8 cellular contexts compared by ENCODE assay signal in genomic region chr12:50050410-50051280, GRCh38. TPM values are rescaled to one million over a fixed set of nuclear protein-coding genes. Genes with fewer than 3 reads are reported as not detected.
DNase-seq lines count a peak whose midpoint lies in the region; TF ChIP-seq lines count a peak whose summit lies in the region.

No MANE protein-coding gene starts in this region.

- TF ChIP-seq CTCF in BE2C (IDR thresholded peaks at IDR 0.05; ENCODE audit: low read depth, low read length), result no peak
- no peak for TF ChIP-seq CTCF in esophagus muscularis mucosa (IDR thresholded peaks at IDR 0.05)
- TF ChIP-seq CTCF in nephron progenitor cell (IDR thresholded peaks at IDR 0.05), result no peak

- H3K36me3 ChIP-seq in BE2C (no peaks in the 10 kb centered on the region), esophagus muscularis mucosa (no peaks in the 10 kb centered on the region)

- H3K4me1 ChIP-seq in BE2C (peaks cover 3% of the 10 kb centered on the region; the same call in 1 of the 2 replicates), esophagus muscularis mucosa (peaks cover 5 to 17% (median 15%) of the 10 kb centered on the region in 4 donors)

- peak overlapping the region in 3 of 4 donors; percentile 14 to 34 (median 22) for H3K27ac ChIP-seq in esophagus muscularis mucosa (replicated peaks in 1 of 4)

- H3K9me3 ChIP-seq in BE2C, result no peaks in the 10 kb centered on the region
- no peaks in the 10 kb centered on the region for H3K9me3 ChIP-seq in esophagus muscularis mucosa

- H3K36me3 Mint-ChIP-seq in nephron progenitor cell (ENCODE audit: low read depth), result no peaks in the 10 kb centered on the region
- no peaks in the 10 kb centered on the region for H3K36me3 Mint-ChIP-seq in activated T-cell treated with anti-CD3 and anti-CD28 coated beads, Interleukin-2, amount 50 U/mL, for 24 hours (ENCODE audit: low read depth)

- no peak for TF ChIP-seq POLR2A in esophagus muscularis mucosa (IDR thresholded peaks at IDR 0.05; ENCODE audit: low read depth)

- H3K27me3 ChIP-seq in BE2C (no peaks in the 10 kb centered on the region), esophagus muscularis mucosa (peaks cover 0 to 31% (median 0%) of the 10 kb centered on the region in 4 donors)

- WGBS in esophagus muscularis mucosa, result 16% methylated on average over 31 of the region's 40 CpGs

- H3K4me1 Mint-ChIP-seq in nephron progenitor cell, result peaks cover 18% of the 10 kb centered on the region
- peaks cover 4% of the 10 kb centered on the region for H3K4me1 Mint-ChIP-seq in activated T-cell treated with anti-CD3 and anti-CD28 coated beads, Interleukin-2, amount 50 U/mL, for 24 hours (ENCODE audit: low read depth)

- H3K9me3 Mint-ChIP-seq in nephron progenitor cell, result no peaks in the 10 kb centered on the region
- no peaks in the 10 kb centered on the region for H3K9me3 Mint-ChIP-seq in activated T-cell treated with anti-CD3 and anti-CD28 coated beads, Interleukin-2, amount 50 U/mL, for 24 hours

- TF ChIP-seq EP300 in esophagus muscularis mucosa (IDR thresholded peaks at IDR 0.05), result no peak

- peak overlapping the region; percentile 10; the same call in 1 of the 2 replicates for H3K4me3 ChIP-seq in BE2C (ENCODE audit: low read depth, low read length)
- H3K4me3 ChIP-seq in esophagus muscularis mucosa, result peak overlapping the region; percentile 40 to 51 (median 42)

- intact Hi-C loops in esophagus muscularis mucosa (cut with DNase I), result no loop called here

- peaks cover 35% of the 10 kb centered on the region for H3K27me3 Mint-ChIP-seq in nephron progenitor cell (ENCODE audit: low read depth, poor library complexity)
- H3K27me3 Mint-ChIP-seq in activated T-cell treated with anti-CD3 and anti-CD28 coated beads, Interleukin-2, amount 50 U/mL, for 24 hours, result peaks cover 52% of the 10 kb centered on the region

- H3K4me3 Mint-ChIP-seq in nephron progenitor cell, result peak overlapping the region; percentile 67
- H3K4me3 Mint-ChIP-seq in activated T-cell treated with anti-CD3 and anti-CD28 coated beads, Interleukin-2, amount 50 U/mL, for 24 hours, result no peak overlapping the region

- no peak overlapping the region for H3K27ac Mint-ChIP-seq in nephron progenitor cell
- H3K27ac Mint-ChIP-seq in activated T-cell treated with anti-CD3 and anti-CD28 coated beads, Interleukin-2, amount 50 U/mL, for 24 hours, result no peak overlapping the region

- DNase-seq in BE2C (peak; percentile 42), NCI-H526 (lab: John Stamatoyannopoulos, UW) (peak; percentile 39 to 77), esophagus muscularis mucosa (ENCODE audit: extremely low spot score) (peak; percentile 95), nephron progenitor cell (peak; percentile 49), NCI-H2081 (lab: John Stamatoyannopoulos, UW) (no peak), T-helper 2 cell (no peak)
- DNase-seq in activated T-cell treated with anti-CD3 and anti-CD28 coated beads, Interleukin-2, amount 50 U/mL, for 48 hours, result no peak
- no peak for DNase-seq in activated T-cell treated with anti-CD3 and anti-CD28 coated beads, Interleukin-2, amount 50 U/mL, for 24 hours

RNA-seq across cellular contexts. Expression of gene ASIC1, which starts 6.8 kb away (rescaled TPM):
- 60.5 TPM for polyA plus RNA-seq in BE2C (2012; ENCODE audit: insufficient read depth, insufficient read length, low read depth)
- 1 to 10 TPM in 3 of 4 donors, under 1 TPM in 1; 0.66 to 5.6 (median 2.9) TPM for total RNA-seq in esophagus muscularis mucosa

RNA-seq across cellular contexts. Expression of gene RACGAP1, which starts 25.4 kb away (rescaled TPM):
- 55.2 TPM for polyA plus RNA-seq in BE2C (2012; ENCODE audit: insufficient read depth, insufficient read length, low read depth)
- 10 to 100 TPM; 10.5 to 13.3 (median 11.4) TPM for total RNA-seq in esophagus muscularis mucosa

RNA-seq across cellular contexts. Expression of gene SMARCD1, which starts 34.5 kb away (rescaled TPM):
- polyA plus RNA-seq in BE2C (2012; ENCODE audit: insufficient read depth, insufficient read length, low read depth), result 215 TPM
- total RNA-seq in esophagus muscularis mucosa, result 10 to 100 TPM; 20.3 to 72.4 (median 45.2) TPM

RNA-seq across cellular contexts. Expression of gene GPD1, which starts 53.2 kb away (rescaled TPM):
- 1.6 TPM for polyA plus RNA-seq in BE2C (2012; ENCODE audit: insufficient read depth, insufficient read length, low read depth)
- 1 to 10 TPM in 1 of 4 donors, under 1 TPM in 3; 0.17 to 2.5 (median 0.60) TPM for total RNA-seq in esophagus muscularis mucosa

Comparison
In these comparisons a context has a peak if more than half of its experiments do, and no peak if none do; other contexts are left out.
1. DNase-seq: peak in BE2C (single experiment), NCI-H526 (2 of 2), esophagus muscularis mucosa (single experiment) and nephron progenitor cell (single experiment); none in NCI-H2081 (0 of 2), activated T-cell treated with anti-CD3 and anti-CD28 coated beads, Interleukin-2, amount 50 U/mL, for 48 hours (0 of 2), activated T-cell treated with anti-CD3 and anti-CD28 coated beads, Interleukin-2, amount 50 U/mL, for 24 hours (single experiment) and T-helper 2 cell (0 of 5).